In genomic region chr16:54216268-54217187, GRCh38 we compare ENCODE assay signal across 17 cellular contexts.
"Had no signal": no experiment of that assay in that cellular context is flagged by ENCODE, and none has a peak within 500 bp of the region (broad histone marks: within the 10 kb centered on the region; RNA-seq: fewer than 3 reads in every experiment).

No MANE protein-coding gene starts in this region.

- H3K27me3 ChIP-seq: neutrophil had no signal

- DNase-seq: activated CD4-positive, alpha-beta T cell treated with anti-CD3 and anti-CD28 coated beads, Interleukin-2, amount 50 U/mL, for 1 hour; activated naive CD8-positive, alpha-beta T cell treated with anti-CD3 and anti-CD28 coated beads, Interleukin-2, amount 10 ng/mL, durations not matched to agents 7 days and 5 days; anterior cingulate cortex; endodermal cell; foreskin keratinocyte; left colon; naive thymus-derived CD4-positive, alpha-beta T cell; stimulated activated CD4-positive, alpha-beta T cell treated with anti-CD3 and anti-CD28 coated beads, Interleukin-4, amount 100 ng/mL, for 24 hours; stimulated activated naive CD4-positive, alpha-beta T cell; T-cell; T-helper 9 cell; trophoblast cell had no signal

- H3K4me3 ChIP-seq: mucosa of descending colon, SK-N-MC, skin epidermis had no signal

- H3K36me3 Mint-ChIP-seq: activated naive CD8-positive, alpha-beta T cell treated with anti-CD3 and anti-CD28 coated beads, Interleukin-2, amount 10 ng/mL, durations not matched to agents 7 days and 5 days; naive thymus-derived CD4-positive, alpha-beta T cell; T-cell had no signal

- ATAC-seq: foreskin keratinocyte; left colon; mucosa of descending colon; naive thymus-derived CD4-positive, alpha-beta T cell; T-cell had no signal

- H3K4me3 Mint-ChIP-seq: activated naive CD8-positive, alpha-beta T cell treated with anti-CD3 and anti-CD28 coated beads, Interleukin-2, amount 10 ng/mL, durations not matched to agents 7 days and 5 days; activated T-helper 1 cell treated with anti-CD3 and anti-CD28 coated beads, Interleukin-12 subunit alpha, Interleukin-12 subunit beta, Interleukin-2, Interleukin-4 antibody, amounts not matched to agents 30 ng/mL and 10 ng/mL and 1 ng/mL, durations not matched to agents 14 hours and 24 hours and 36 hours; endodermal cell; naive thymus-derived CD4-positive, alpha-beta T cell; T-cell had no signal

- H3K4me1 Mint-ChIP-seq: activated naive CD8-positive, alpha-beta T cell treated with anti-CD3 and anti-CD28 coated beads, Interleukin-2, amount 10 ng/mL, durations not matched to agents 7 days and 5 days; naive thymus-derived CD4-positive, alpha-beta T cell; T-cell had no signal

- H3K9me3 Mint-ChIP-seq: activated naive CD8-positive, alpha-beta T cell treated with anti-CD3 and anti-CD28 coated beads, Interleukin-2, amount 10 ng/mL, durations not matched to agents 7 days and 5 days; activated T-helper 1 cell treated with anti-CD3 and anti-CD28 coated beads, Interleukin-12 subunit alpha, Interleukin-12 subunit beta, Interleukin-2, Interleukin-4 antibody, amounts not matched to agents 30 ng/mL and 10 ng/mL and 1 ng/mL, durations not matched to agents 14 hours and 24 hours and 36 hours; endodermal cell; T-cell had no signal

- H3K27ac Mint-ChIP-seq: activated naive CD8-positive, alpha-beta T cell treated with anti-CD3 and anti-CD28 coated beads, Interleukin-2, amount 10 ng/mL, durations not matched to agents 7 days and 5 days; activated T-helper 1 cell treated with anti-CD3 and anti-CD28 coated beads, Interleukin-12 subunit alpha, Interleukin-12 subunit beta, Interleukin-2, Interleukin-4 antibody, amounts not matched to agents 30 ng/mL and 10 ng/mL and 1 ng/mL, durations not matched to agents 14 hours and 24 hours and 36 hours; endodermal cell; naive thymus-derived CD4-positive, alpha-beta T cell; T-cell had no signal

- H3K27ac ChIP-seq: foreskin keratinocyte, neutrophil, SK-N-MC, skin epidermis had no signal
